ENCODE assay signal across 22 cellular contexts in the genomic region with DNA sequence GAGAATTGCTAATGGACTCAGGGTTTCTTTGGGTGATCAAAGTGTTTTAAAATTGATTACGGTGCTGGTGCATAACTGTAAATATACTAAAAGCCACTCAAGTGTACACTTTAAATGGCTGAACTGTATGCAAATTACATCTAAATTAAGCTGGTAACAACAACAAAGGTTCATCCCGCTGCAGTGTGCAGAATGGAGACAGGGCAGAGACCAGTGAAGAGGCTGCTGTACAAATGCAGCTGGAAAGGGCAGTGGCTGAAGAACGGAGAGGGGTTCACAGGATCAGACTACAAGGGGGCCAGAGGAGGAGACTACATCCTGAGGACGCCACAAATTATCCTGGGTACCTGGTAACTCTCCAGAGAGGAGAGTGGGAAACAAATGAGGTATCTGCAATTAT. TPM values are rescaled to one million over a fixed set of nuclear protein-coding genes. Genes with fewer than 3 reads are reported as not detected.
DNase-seq lines count a peak whose midpoint lies in the region; ATAC-seq, FAIRE-seq and TF ChIP-seq lines count a peak whose summit lies in the region.
"Had no signal": no experiment of that assay in that cellular context is flagged by ENCODE, and none has a peak within 500 bp of the region (broad histone marks: within the 10 kb centered on the region; RNA-seq: fewer than 3 reads in every experiment).

No MANE protein-coding gene starts in this region.

- in situ Hi-C loops in GM12878 (cut with MboI) = no loop called here

- no peak for TF ChIP-seq RAD21 in GM12878 (IDR thresholded peaks at IDR 0.05; ENCODE audit: insufficient read depth, low read depth, low read length)

- peaks cover 79 to 97% (median 93%) of the 10 kb centered on the region in 11 experiments for H3K36me3 ChIP-seq in BLaER1 treated with 17β-estradiol and CSF1 and Interleukin-3, amounts not matched to agents 10 nM and 100 nM
- peaks cover 13 to 17% of the 10 kb centered on the region in 2 experiments for H3K36me3 ChIP-seq in GM12878 (ENCODE audit: control insufficient read depth in 2 of 2, insufficient read depth in 2 of 2, low read length in 1 of 2)

- CTCF ChIA-PET in GM12878 (lab: Yijun Ruan, JAX) = interaction anchor here (1.0 to 3.5 kb wide), 6 partner anchors 16 to 75 kb away, joined by 3 to 23 read pairs (median 3); no protein-coding TSS in a partner anchor

- no peak for TF ChIP-seq EP300 in GM12878 (IDR thresholded peaks at IDR 0.05; ENCODE audit: borderline replicate concordance in 1 of 2, control insufficient read depth in 1 of 2, low read depth in 2 of 2, low read length in 2 of 2)

- H3K4me3 ChIP-seq in BLaER1 treated with 17β-estradiol and CSF1 and Interleukin-3, amounts not matched to agents 10 nM and 100 nM = no peak overlapping the region
- no peak overlapping the region for H3K4me3 ChIP-seq in GM12878
- H3K4me3 ChIP-seq: GM23338, MG63, SJSA1 had no signal

- FAIRE-seq in GM18507 (lab: Jason Lieb, UNC) (peak; percentile 38), GM12878 (lab: Jason Lieb, UNC) (no peak)

- H3K4me2 ChIP-seq in BLaER1 treated with 17β-estradiol and CSF1 and Interleukin-3, amounts not matched to agents 10 nM and 100 nM = peak overlapping the region in 7 of 11 experiments; percentile 34 to 63 (median 48); a peak in 11 of 22 replicates
- no peak overlapping the region for H3K4me2 ChIP-seq in GM12878 (ENCODE audit: control insufficient read depth, insufficient read depth)
- H3K4me2 ChIP-seq: GM23338 had no signal

- no peaks in the 10 kb centered on the region for H3K4me1 Mint-ChIP-seq in progenitor cell of endocrine pancreas (ENCODE audit: low read depth)
- H3K4me1 Mint-ChIP-seq: GM23338 had no signal

- no peak overlapping the region for H3K4me3 Mint-ChIP-seq in progenitor cell of endocrine pancreas (ENCODE audit: low read depth)
- H3K4me3 Mint-ChIP-seq: CD4-positive, CD25-positive, alpha-beta regulatory T cell; GM23338 had no signal

- H3K4me1 ChIP-seq in BLaER1 treated with 17β-estradiol and CSF1 and Interleukin-3, amounts not matched to agents 10 nM and 100 nM = peaks cover 9 to 35% (median 27%) of the 10 kb centered on the region in 10 experiments
- peaks cover 7% of the 10 kb centered on the region for H3K4me1 ChIP-seq in GM12878 (ENCODE audit: control insufficient read depth, insufficient read depth, low read length)
- H3K4me1 ChIP-seq: Caco-2, SJSA1 had no signal

- no peaks in the 10 kb centered on the region for H3K79me2 ChIP-seq in GM12878 (ENCODE audit: control insufficient read depth, insufficient read depth, low read length)

- no peak for TF ChIP-seq POLR2A in GM12878 (IDR thresholded peaks at IDR 0.05; ENCODE audit: low read depth, low read length)

- no peak for TF ChIP-seq CTCF in GM12878 (IDR thresholded peaks at IDR 0.05 in 2 of 3, conservative IDR thresholded peaks at IDR 0.05 in 1 of 3; ENCODE audit: control insufficient read depth in 2 of 3, extremely low read depth in 1 of 3, insufficient read depth in 1 of 3, low read depth in 3 of 3, low read length in 3 of 3)
- no peak for TF ChIP-seq CTCF in progenitor cell of endocrine pancreas (IDR thresholded peaks at IDR 0.05; ENCODE audit: unreplicated experiment)

- peaks cover 20% of the 10 kb centered on the region for H3K36me3 Mint-ChIP-seq in progenitor cell of endocrine pancreas (ENCODE audit: insufficient read depth)

- intact Hi-C loops in GM12878 (cut with micrococcal nuclease; ENCODE audit: unreplicated experiment) = no loop called here

- peak overlapping the region; percentile 56 for H3K27ac Mint-ChIP-seq in progenitor cell of endocrine pancreas
- H3K27ac Mint-ChIP-seq: GM23338 had no signal

- H2AFZ ChIP-seq in GM12878 (ENCODE audit: control insufficient read depth, low read depth, low read length) = no peak overlapping the region
- H2AFZ ChIP-seq: GM23338 had no signal

- POLR2A ChIA-PET in GM12878 (lab: Charles Lee) = no interaction called here

- no peaks in the 10 kb centered on the region for H3K9me3 ChIP-seq in BLaER1 treated with 17β-estradiol and CSF1 and Interleukin-3, amounts not matched to agents 10 nM and 100 nM (replicated peaks in 1 of 11)
- no peaks in the 10 kb centered on the region for H3K9me3 ChIP-seq in GM12878 (replicated peaks; ENCODE audit: control insufficient read depth, insufficient read depth, low read length)
- H3K9me3 ChIP-seq: Caco-2, MG63, SJSA1 had no signal

- RAD21 ChIA-PET in GM12878 (lab: Charles Lee; ENCODE audit: unreplicated experiment) = interaction anchor here (1.3 kb wide), 1 partner anchor 72 kb away, joined by 3 read pairs; no protein-coding TSS in a partner anchor

- H3K27ac ChIP-seq in BLaER1 treated with 17β-estradiol and CSF1 and Interleukin-3, amounts not matched to agents 10 nM and 100 nM = peak overlapping the region in 3 of 11 experiments; percentile 13 to 36 (median 33); a peak in 3 of 22 replicates
- no peak overlapping the region for H3K27ac ChIP-seq in GM12878 (ENCODE audit: control insufficient read depth, insufficient read depth)
- H3K27ac ChIP-seq: SJSA1 had no signal

- no TSS peak for BruUV-seq in GM12878 (replicated peaks; lab: Mats Ljungman, UMichigan)

- no peaks in the 10 kb centered on the region for H3K9me3 Mint-ChIP-seq in progenitor cell of endocrine pancreas (ENCODE audit: low read depth)
- H3K9me3 Mint-ChIP-seq: CD4-positive, CD25-positive, alpha-beta regulatory T cell; GM23338 had no signal

- peak overlapping the region in 4 of 11 experiments; percentile 7 to 43 (median 14); a peak in 3 of 22 replicates for H3K9ac ChIP-seq in BLaER1 treated with 17β-estradiol and CSF1 and Interleukin-3, amounts not matched to agents 10 nM and 100 nM
- no peak overlapping the region for H3K9ac ChIP-seq in GM12878 (ENCODE audit: control insufficient read depth, insufficient read depth, low read length)

- H4K20me1 ChIP-seq in BLaER1 treated with 17β-estradiol and CSF1 and Interleukin-3, amounts not matched to agents 10 nM and 100 nM = peaks cover 0 to 23% (median 0%) of the 10 kb centered on the region in 11 experiments; a peak in 6 of 22 replicates
- H4K20me1 ChIP-seq in GM12878 (ENCODE audit: control insufficient read depth, insufficient read depth) = no peaks in the 10 kb centered on the region

- no peak for DNase-seq in GM18507 (ENCODE audit: extremely low spot score, insufficient read length, low read depth)
- no peak for DNase-seq in GM12878 (ENCODE audit: low read depth, low spot score)
- DNase-seq in progenitor cell of endocrine pancreas (ENCODE audit: low spot score, unreplicated experiment) = no peak
- DNase-seq in RKO (ENCODE audit: low spot score) = no peak
- DNase-seq in DMS53 (lab: John Stamatoyannopoulos, UW) = no peak
- DNase-seq in DMS53 treated with DMSO at 0.1 percent for 48 hours (lab: John Stamatoyannopoulos, UW; ENCODE audit: unreplicated experiment) = no peak
- DNase-seq: ACHN; Caco-2; CD4-positive, CD25-positive, alpha-beta regulatory T cell; DMS153; Kasumi-1; MG63; NCI-H1092; NCI-H1436 treated with DMSO at 0.1 percent for 48 hours; NCI-H2029; NCI-H2171; NCI-H526 had no signal

- no peak for ATAC-seq in GM12878
- ATAC-seq: GM23338, HCT116, Panc1 had no signal

- SMC1A ChIA-PET in GM12878 (lab: Charles Lee; ENCODE audit: uncharacterized antibody, unreplicated experiment) = interaction anchor here (0.8 kb wide), 1 partner anchor 72 kb away, joined by 3 read pairs; no protein-coding TSS in a partner anchor

- H3K27me3 Mint-ChIP-seq in progenitor cell of endocrine pancreas = no peaks in the 10 kb centered on the region
- H3K27me3 Mint-ChIP-seq: CD4-positive, CD25-positive, alpha-beta regulatory T cell had no signal

- WGBS in GM12878 (ENCODE audit: insufficient coverage, insufficient replicate concordance, low lambda C conversion rate, missing lambda C conversion rate) = 14% methylated on average over 4 of the region's 4 CpGs

- no peaks in the 10 kb centered on the region for H3K27me3 ChIP-seq in BLaER1 treated with 17β-estradiol and CSF1 and Interleukin-3, amounts not matched to agents 10 nM and 100 nM
- H3K27me3 ChIP-seq in GM12878 (replicated peaks in 1 of 2; ENCODE audit: control insufficient read depth in 2 of 2, insufficient read depth in 2 of 2, low read length in 1 of 2) = no peaks in the 10 kb centered on the region
- H3K27me3 ChIP-seq: MG63, SJSA1 had no signal

RNA-seq across cellular contexts. Expression of a gene that starts 9.0 kb away (rescaled TPM):
- 21.9 and 27.0 TPM in 2 replicates for total RNA-seq in GM12878 (2013; cell fraction: nucleolus; rRNA removed)
- total RNA-seq in GM12878 (2014; rRNA removed) (19.6 and 19.7 TPM in 2 replicates), GM12878 (2014; rRNA removed; fragmentation: Illumina TruSeq; extraction: Trizol) (19.1 and 21.7 TPM in 2 replicates), GM12878 (2021) (13.1 and 13.6 TPM in 2 replicates), progenitor cell of endocrine pancreas (28.0 and 29.0 TPM in 2 replicates)
- 18.6 TPM for polyA plus RNA-seq in GM12878 (2011; ENCODE audit: low read depth)
- polyA plus RNA-seq in GM12878 (2011; rRNA removed) (41.3 TPM in 2 replicates), GM12878 (2014; fragmentation: Illumina TruSeq; extraction: Trizol) (19.2 and 19.4 TPM in 2 replicates), GM12878 (2014; fragmentation: Nextera tagmentation; extraction: Ambion mirVana) (100 to 1,000 TPM; 145 to 161 TPM), GM12878 (2014; rRNA removed) (28.3 and 33.9 TPM in 2 replicates), GM12878 (2016; fragmentation: Nextera tagmentation; extraction: Ambion mirVana) (10 to 100 TPM; 48.0 to 53.0 TPM)
- polyA plus RNA-seq in GM12878 (2011; cell fraction: cytosol; rRNA removed) = 26.0 and 26.2 TPM in 2 replicates
- polyA plus RNA-seq in GM12878 (2011; cell fraction: nucleus; rRNA removed) = 20.9 and 21.5 TPM in 2 replicates
- polyA plus RNA-seq in GM12878 (2012) = 19.1 and 25.9 TPM in 2 replicates
- 5.2 and 7.2 TPM in 2 replicates for polyA minus RNA-seq in GM12878 (2011; rRNA and poly(A)+ RNA removed)
- 4.3 and 5.6 TPM in 2 replicates for polyA minus RNA-seq in GM12878 (2011; cell fraction: cytosol; rRNA and poly(A)+ RNA removed)
- polyA minus RNA-seq in GM12878 (2011; cell fraction: nucleus; rRNA and poly(A)+ RNA removed) = 4.6 and 7.5 TPM in 2 replicates

RNA-seq across cellular contexts. Expression of a gene that starts 36.0 kb away (rescaled TPM):
- total RNA-seq in GM12878 (2013; cell fraction: nucleolus; rRNA removed) = 71.8 and 76.9 TPM in 2 replicates
- total RNA-seq in GM12878 (2014; rRNA removed) (17.9 and 18.0 TPM in 2 replicates), GM12878 (2014; rRNA removed; fragmentation: Illumina TruSeq; extraction: Trizol) (20.1 and 23.3 TPM in 2 replicates), GM12878 (2021) (22.3 and 27.2 TPM in 2 replicates), progenitor cell of endocrine pancreas (90.4 and 90.9 TPM in 2 replicates)
- polyA plus RNA-seq in GM12878 (2011; ENCODE audit: low read depth) = 6.9 TPM
- polyA plus RNA-seq in GM12878 (2011; rRNA removed) (28.4 and 37.8 TPM in 2 replicates), GM12878 (2014; fragmentation: Illumina TruSeq; extraction: Trizol) (23.8 and 32.0 TPM in 2 replicates), GM12878 (2014; fragmentation: Nextera tagmentation; extraction: Ambion mirVana) (1 to 10 TPM; 5.2 to 8.4 TPM), GM12878 (2014; rRNA removed) (22.2 and 24.0 TPM in 2 replicates), GM12878 (2016; fragmentation: Nextera tagmentation; extraction: Ambion mirVana) (10 to 100 TPM; 20.0 to 23.0 TPM)
- 11.4 and 18.0 TPM in 2 replicates for polyA plus RNA-seq in GM12878 (2011; cell fraction: cytosol; rRNA removed)
- 33.1 and 37.2 TPM in 2 replicates for polyA plus RNA-seq in GM12878 (2011; cell fraction: nucleus; rRNA removed)
- polyA plus RNA-seq in GM12878 (2012) = 16.7 and 18.0 TPM in 2 replicates
- 9.9 and 16.9 TPM in 2 replicates for polyA minus RNA-seq in GM12878 (2011; rRNA and poly(A)+ RNA removed)
- 5.8 and 6.5 TPM in 2 replicates for polyA minus RNA-seq in GM12878 (2011; cell fraction: cytosol; rRNA and poly(A)+ RNA removed)
- 7.5 and 16.6 TPM in 2 replicates for polyA minus RNA-seq in GM12878 (2011; cell fraction: nucleus; rRNA and poly(A)+ RNA removed)
